Comparison of ENCODE assay signal across 8 cellular contexts in genomic region chr17:41369023-41369422, GRCh38. TPM values are rescaled to one million over a fixed set of nuclear protein-coding genes. Genes with fewer than 3 reads are reported as not detected.
"Had no signal": no experiment of that assay in that cellular context is flagged by ENCODE, and none has a peak within 500 bp of the region (broad histone marks: within the 10 kb centered on the region; RNA-seq: fewer than 3 reads in every experiment).

No MANE protein-coding gene starts in this region.

- H3K36me3 Mint-ChIP-seq: IgD-negative memory B cell had no signal

- FAIRE-seq: HepG2, K562 had no signal

- DNase-seq: IMR-90, KBM-7, KG1 had no signal

- H3K27ac Mint-ChIP-seq: IgD-negative memory B cell had no signal

- ATAC-seq: HepG2, K562 had no signal

- H3K4me3 Mint-ChIP-seq: IgD-negative memory B cell had no signal

RNA-seq across cellular contexts. Expression of gene KRT33B, which starts 0.6 kb away (rescaled TPM):
- total RNA-seq: HepG2, HT-29, HT1080, K562 had no signal

RNA-seq across cellular contexts. Expression of gene KRT34, which starts 13.1 kb away (rescaled TPM):
- total RNA-seq: HepG2, HT-29, K562 had no signal

RNA-seq across cellular contexts. Expression of gene KRT33A, which starts 18.4 kb away (rescaled TPM):
- total RNA-seq: HepG2, HT-29, HT1080, IMR-90, K562 had no signal

RNA-seq across cellular contexts. Expression of gene KRT31, which starts 28.4 kb away (rescaled TPM):
- total RNA-seq: HepG2, HT-29, HT1080, IMR-90, K562 had no signal

RNA-seq across cellular contexts. Expression of gene KRTAP17-1, which starts 53.5 kb away (rescaled TPM):
- total RNA-seq: HepG2, HT-29, HT1080, IMR-90, K562 had no signal
